Comparison of ENCODE assay signal across 1 cellular context in the genomic region with DNA sequence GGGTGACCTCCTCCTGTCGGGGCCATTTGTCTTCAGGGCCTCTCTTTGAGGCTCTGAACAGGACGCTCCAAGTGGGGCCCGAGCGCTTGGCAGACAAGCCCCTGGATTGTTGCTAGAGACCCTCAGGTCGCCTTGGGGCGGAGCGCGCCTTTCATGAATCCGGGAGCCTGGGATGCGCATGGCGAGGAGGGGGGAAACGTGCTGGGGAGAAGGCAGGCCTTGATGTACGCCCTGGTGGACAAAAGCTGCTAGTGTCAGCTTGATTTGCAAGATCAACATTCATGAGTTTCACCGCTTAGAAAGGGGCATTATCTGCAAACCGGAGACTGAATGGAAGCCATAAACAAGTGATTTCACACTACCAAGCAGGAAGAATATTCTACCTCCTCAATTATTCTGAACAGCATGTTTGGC.
TF ChIP-seq lines count a peak whose summit lies in the region.

No MANE protein-coding gene starts in this region.

TF ChIP-seq in IMR-90, 13 proteins besides CTCF, POLR2A, EP300 and RAD21 (continued from another document):
- TF ChIP-seq, protein P1, sequence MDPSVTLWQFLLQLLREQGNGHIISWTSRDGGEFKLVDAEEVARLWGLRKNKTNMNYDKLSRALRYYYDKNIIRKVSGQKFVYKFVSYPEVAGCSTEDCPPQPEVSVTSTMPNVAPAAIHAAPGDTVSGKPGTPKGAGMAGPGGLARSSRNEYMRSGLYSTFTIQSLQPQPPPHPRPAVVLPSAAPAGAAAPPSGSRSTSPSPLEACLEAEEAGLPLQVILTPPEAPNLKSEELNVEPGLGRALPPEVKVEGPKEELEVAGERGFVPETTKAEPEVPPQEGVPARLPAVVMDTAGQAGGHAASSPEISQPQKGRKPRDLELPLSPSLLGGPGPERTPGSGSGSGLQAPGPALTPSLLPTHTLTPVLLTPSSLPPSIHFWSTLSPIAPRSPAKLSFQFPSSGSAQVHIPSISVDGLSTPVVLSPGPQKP (IDR thresholded peaks at IDR 0.05; ENCODE audit: borderline replicate concordance, low read depth, low read length) = no peak
